In the genomic region with DNA sequence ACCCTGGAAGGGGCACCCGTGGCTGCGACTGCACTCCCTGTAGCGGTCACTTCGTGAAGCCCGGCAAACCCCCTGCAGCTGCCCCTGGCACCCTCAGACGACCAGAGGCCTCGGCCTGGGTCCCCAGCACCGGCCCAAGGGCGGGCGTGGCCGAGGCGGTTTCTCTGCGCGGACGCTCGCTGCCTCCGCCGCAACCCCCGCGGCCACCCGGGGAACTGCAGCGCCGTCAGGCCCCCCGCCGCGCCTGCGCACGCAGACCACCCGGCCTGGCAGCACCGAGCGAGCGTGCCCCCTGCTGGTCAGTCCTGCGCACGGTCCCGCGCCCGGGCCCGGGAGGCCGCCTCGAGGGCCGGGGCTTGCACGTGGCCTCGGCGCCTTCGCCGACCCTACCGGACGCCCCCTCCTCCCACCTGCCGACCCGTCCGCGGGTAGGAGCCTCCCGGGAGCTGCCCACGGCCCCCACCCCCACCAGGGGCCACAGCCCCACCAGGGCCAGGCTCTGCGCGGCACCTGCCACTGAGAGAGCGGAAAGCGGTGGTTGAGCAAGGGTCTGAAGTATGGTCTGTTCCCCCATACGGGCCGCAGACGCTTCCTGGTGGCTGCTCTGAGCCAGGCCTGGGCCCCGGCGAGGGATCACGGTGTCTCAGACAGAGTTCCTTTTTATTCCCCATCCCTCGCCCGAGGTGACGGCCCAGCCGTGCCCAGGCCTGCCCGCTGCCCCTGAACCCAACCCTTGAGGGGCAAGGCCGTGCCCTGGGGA, we compare ENCODE assay signal across 1 cellular context.
TF ChIP-seq lines count a peak whose summit lies in the region.

No MANE protein-coding gene starts in this region.

TF ChIP-seq in HepG2, 621 proteins besides CTCF, POLR2A, EP300 and RAD21 (continued from another document and continues in another):
- TF ChIP-seq, protein P1, sequence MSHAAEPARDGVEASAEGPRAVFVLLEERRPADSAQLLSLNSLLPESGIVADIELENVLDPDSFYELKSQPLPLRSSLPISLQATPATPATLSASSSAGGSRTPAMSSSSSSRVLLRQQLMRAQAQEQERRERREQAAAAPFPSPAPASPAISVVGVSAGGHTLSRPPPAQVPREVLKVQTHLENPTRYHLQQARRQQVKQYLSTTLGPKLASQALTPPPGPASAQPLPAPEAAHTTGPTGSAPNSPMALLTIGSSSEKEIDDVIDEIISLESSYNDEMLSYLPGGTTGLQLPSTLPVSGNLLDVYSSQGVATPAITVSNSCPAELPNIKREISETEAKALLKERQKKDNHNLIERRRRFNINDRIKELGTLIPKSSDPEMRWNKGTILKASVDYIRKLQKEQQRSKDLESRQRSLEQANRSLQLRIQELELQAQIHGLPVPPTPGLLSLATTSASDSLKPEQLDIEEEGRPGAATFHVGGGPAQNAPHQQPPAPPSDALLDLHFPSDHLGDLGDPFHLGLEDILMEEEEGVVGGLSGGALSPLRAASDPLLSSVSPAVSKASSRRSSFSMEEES (CRISPR knock-in tag; IDR thresholded peaks at IDR 0.05) = no peak
- TF ChIP-seq STAT6 (CRISPR knock-in tag; IDR thresholded peaks at IDR 0.05; ENCODE audit: borderline replicate concordance) (no peak), CREB1 (IDR thresholded peaks at IDR 0.05) (no peak; the same call in 1 of the 2 replicates), CREB1 (CRISPR knock-in tag; IDR thresholded peaks at IDR 0.05) (no peak), ZSCAN29 (CRISPR knock-in tag; conservative IDR thresholded peaks at IDR 0.05) (no peak; the same call in 1 of the 2 replicates), ZNF713 (CRISPR knock-in tag; IDR thresholded peaks at IDR 0.05) (no peak), GABPA (IDR thresholded peaks at IDR 0.05; ENCODE audit: low read depth, low read length) (no peak), GABPA (CRISPR knock-in tag; IDR thresholded peaks at IDR 0.05; ENCODE audit: low read depth) (no peak), PRPF4 (IDR thresholded peaks at IDR 0.05; ENCODE audit: low read depth, low read length, poor library complexity, severe bottlenecking) (no peak), CENPX (CRISPR knock-in tag; IDR thresholded peaks at IDR 0.05) (no peak), SNRNP70 (IDR thresholded peaks at IDR 0.05; ENCODE audit: low read depth, low read length) (no peak), ZNF75D (CRISPR knock-in tag; IDR thresholded peaks at IDR 0.05; ENCODE audit: borderline replicate concordance) (no peak), MLLT10 (CRISPR knock-in tag; IDR thresholded peaks at IDR 0.05) (no peak), ZSCAN25 (CRISPR knock-in tag; IDR thresholded peaks at IDR 0.05) (peak; percentile 63; the same call in 1 of the 2 replicates), NFYB (CRISPR knock-in tag; IDR thresholded peaks at IDR 0.05) (no peak), ZFP37 (CRISPR knock-in tag; IDR thresholded peaks at IDR 0.05; ENCODE audit: borderline replicate concordance) (no peak), AGO2 (optimal IDR thresholded peaks at IDR 0.05; ENCODE audit: low read depth, low read length) (no peak)
- TF ChIP-seq, protein P2, sequence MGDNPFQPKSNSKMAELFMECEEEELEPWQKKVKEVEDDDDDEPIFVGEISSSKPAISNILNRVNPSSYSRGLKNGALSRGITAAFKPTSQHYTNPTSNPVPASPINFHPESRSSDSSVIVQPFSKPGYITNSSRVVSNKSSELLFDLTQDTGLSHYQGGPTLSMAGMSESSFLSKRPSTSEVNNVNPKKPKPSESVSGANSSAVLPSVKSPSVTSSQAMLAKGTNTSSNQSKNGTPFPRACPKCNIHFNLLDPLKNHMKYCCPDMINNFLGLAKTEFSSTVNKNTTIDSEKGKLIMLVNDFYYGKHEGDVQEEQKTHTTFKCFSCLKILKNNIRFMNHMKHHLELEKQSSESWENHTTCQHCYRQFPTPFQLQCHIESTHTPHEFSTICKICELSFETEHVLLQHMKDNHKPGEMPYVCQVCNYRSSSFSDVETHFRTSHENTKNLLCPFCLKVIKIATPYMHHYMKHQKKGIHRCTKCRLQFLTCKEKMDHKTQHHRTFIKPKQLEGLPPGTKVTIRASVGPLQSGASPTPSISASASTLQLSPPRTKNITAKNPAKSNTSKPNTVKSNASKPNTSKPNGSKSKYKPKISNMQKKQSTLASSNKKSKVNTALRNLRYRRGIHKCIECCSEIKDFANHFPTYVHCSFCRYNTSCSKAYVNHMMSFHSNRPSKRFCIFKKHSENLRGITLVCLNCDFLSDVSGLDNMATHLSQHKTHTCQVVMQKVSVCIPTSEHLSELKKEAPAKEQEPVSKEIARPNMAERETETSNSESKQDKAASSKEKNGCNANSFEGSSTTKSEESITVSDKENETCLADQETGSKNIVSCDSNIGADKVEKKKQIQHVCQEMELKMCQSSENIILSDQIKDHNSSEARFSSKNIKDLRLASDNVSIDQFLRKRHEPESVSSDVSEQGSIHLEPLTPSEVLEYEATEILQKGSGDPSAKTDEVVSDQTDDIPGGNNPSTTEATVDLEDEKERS (CRISPR knock-in tag; IDR thresholded peaks at IDR 0.05) = no peak
- TF ChIP-seq, protein P3, sequence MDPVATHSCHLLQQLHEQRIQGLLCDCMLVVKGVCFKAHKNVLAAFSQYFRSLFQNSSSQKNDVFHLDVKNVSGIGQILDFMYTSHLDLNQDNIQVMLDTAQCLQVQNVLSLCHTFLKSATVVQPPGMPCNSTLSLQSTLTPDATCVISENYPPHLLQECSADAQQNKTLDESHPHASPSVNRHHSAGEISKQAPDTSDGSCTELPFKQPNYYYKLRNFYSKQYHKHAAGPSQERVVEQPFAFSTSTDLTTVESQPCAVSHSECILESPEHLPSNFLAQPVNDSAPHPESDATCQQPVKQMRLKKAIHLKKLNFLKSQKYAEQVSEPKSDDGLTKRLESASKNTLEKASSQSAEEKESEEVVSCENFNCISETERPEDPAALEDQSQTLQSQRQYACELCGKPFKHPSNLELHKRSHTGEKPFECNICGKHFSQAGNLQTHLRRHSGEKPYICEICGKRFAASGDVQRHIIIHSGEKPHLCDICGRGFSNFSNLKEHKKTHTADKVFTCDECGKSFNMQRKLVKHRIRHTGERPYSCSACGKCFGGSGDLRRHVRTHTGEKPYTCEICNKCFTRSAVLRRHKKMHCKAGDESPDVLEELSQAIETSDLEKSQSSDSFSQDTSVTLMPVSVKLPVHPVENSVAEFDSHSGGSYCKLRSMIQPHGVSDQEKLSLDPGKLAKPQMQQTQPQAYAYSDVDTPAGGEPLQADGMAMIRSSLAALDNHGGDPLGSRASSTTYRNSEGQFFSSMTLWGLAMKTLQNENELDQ (CRISPR knock-in tag; IDR thresholded peaks at IDR 0.05; ENCODE audit: borderline replicate concordance) = no peak
- TF ChIP-seq, protein P4, sequence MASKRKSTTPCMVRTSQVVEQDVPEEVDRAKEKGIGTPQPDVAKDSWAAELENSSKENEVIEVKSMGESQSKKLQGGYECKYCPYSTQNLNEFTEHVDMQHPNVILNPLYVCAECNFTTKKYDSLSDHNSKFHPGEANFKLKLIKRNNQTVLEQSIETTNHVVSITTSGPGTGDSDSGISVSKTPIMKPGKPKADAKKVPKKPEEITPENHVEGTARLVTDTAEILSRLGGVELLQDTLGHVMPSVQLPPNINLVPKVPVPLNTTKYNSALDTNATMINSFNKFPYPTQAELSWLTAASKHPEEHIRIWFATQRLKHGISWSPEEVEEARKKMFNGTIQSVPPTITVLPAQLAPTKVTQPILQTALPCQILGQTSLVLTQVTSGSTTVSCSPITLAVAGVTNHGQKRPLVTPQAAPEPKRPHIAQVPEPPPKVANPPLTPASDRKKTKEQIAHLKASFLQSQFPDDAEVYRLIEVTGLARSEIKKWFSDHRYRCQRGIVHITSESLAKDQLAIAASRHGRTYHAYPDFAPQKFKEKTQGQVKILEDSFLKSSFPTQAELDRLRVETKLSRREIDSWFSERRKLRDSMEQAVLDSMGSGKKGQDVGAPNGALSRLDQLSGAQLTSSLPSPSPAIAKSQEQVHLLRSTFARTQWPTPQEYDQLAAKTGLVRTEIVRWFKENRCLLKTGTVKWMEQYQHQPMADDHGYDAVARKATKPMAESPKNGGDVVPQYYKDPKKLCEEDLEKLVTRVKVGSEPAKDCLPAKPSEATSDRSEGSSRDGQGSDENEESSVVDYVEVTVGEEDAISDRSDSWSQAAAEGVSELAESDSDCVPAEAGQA (IDR thresholded peaks at IDR 0.05; ENCODE audit: low read depth) = no peak
- TF ChIP-seq, protein P4 (CRISPR knock-in tag; IDR thresholded peaks at IDR 0.05; ENCODE audit: borderline replicate concordance) = no peak; the same call in 1 of the 2 replicates
- TF ChIP-seq, protein P5, sequence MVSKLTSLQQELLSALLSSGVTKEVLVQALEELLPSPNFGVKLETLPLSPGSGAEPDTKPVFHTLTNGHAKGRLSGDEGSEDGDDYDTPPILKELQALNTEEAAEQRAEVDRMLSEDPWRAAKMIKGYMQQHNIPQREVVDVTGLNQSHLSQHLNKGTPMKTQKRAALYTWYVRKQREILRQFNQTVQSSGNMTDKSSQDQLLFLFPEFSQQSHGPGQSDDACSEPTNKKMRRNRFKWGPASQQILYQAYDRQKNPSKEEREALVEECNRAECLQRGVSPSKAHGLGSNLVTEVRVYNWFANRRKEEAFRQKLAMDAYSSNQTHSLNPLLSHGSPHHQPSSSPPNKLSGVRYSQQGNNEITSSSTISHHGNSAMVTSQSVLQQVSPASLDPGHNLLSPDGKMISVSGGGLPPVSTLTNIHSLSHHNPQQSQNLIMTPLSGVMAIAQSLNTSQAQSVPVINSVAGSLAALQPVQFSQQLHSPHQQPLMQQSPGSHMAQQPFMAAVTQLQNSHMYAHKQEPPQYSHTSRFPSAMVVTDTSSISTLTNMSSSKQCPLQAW (CRISPR knock-in tag; IDR thresholded peaks at IDR 0.05) = no peak
- TF ChIP-seq, protein P6, sequence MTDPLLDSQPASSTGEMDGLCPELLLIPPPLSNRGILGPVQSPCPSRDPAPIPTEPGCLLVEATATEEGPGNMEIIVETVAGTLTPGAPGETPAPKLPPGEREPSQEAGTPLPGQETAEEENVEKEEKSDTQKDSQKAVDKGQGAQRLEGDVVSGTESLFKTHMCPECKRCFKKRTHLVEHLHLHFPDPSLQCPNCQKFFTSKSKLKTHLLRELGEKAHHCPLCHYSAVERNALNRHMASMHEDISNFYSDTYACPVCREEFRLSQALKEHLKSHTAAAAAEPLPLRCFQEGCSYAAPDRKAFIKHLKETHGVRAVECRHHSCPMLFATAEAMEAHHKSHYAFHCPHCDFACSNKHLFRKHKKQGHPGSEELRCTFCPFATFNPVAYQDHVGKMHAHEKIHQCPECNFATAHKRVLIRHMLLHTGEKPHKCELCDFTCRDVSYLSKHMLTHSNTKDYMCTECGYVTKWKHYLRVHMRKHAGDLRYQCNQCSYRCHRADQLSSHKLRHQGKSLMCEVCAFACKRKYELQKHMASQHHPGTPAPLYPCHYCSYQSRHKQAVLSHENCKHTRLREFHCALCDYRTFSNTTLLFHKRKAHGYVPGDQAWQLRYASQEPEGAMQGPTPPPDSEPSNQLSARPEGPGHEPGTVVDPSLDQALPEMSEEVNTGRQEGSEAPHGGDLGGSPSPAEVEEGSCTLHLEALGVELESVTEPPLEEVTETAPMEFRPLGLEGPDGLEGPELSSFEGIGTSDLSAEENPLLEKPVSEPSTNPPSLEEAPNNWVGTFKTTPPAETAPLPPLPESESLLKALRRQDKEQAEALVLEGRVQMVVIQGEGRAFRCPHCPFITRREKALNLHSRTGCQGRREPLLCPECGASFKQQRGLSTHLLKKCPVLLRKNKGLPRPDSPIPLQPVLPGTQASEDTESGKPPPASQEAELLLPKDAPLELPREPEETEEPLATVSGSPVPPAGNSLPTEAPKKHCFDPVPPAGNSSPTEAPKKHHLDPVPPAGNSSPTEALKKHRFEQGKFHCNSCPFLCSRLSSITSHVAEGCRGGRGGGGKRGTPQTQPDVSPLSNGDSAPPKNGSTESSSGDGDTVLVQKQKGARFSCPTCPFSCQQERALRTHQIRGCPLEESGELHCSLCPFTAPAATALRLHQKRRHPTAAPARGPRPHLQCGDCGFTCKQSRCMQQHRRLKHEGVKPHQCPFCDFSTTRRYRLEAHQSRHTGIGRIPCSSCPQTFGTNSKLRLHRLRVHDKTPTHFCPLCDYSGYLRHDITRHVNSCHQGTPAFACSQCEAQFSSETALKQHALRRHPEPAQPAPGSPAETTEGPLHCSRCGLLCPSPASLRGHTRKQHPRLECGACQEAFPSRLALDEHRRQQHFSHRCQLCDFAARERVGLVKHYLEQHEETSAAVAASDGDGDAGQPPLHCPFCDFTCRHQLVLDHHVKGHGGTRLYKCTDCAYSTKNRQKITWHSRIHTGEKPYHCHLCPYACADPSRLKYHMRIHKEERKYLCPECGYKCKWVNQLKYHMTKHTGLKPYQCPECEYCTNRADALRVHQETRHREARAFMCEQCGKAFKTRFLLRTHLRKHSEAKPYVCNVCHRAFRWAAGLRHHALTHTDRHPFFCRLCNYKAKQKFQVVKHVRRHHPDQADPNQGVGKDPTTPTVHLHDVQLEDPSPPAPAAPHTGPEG (CRISPR knock-in tag; IDR thresholded peaks at IDR 0.05) = no peak
